In genomic region chr21:29018540-29018939, GRCh38 we compare ENCODE assay signal across 8 cellular contexts. TPM values are rescaled to one million over a fixed set of nuclear protein-coding genes. Genes with fewer than 3 reads are reported as not detected.
DNase-seq lines count a peak whose midpoint lies in the region; ATAC-seq, FAIRE-seq and TF ChIP-seq lines count a peak whose summit lies in the region.

No MANE protein-coding gene starts in this region.

- no peak overlapping the region for H3K23ac ChIP-seq in mesendoderm (ENCODE audit: low read length)

- H2BK5ac ChIP-seq in mesendoderm (ENCODE audit: low read length) = no peak overlapping the region

- no peak overlapping the region for H3K18ac ChIP-seq in mesendoderm (ENCODE audit: low read length)

- ATAC-seq in GM21360 (IDR thresholded peaks at IDR 0.05; ENCODE audit: unreplicated experiment) (peak; percentile 15), HG02973 (IDR thresholded peaks at IDR 0.05; ENCODE audit: unreplicated experiment) (no peak)

- no peak overlapping the region for H3K4ac ChIP-seq in mesendoderm (ENCODE audit: low read depth, low read length)

- no peak overlapping the region for H2BK15ac ChIP-seq in mesendoderm (replicated peaks; ENCODE audit: low read depth)

- H2BK120ac ChIP-seq in mesendoderm (ENCODE audit: low read depth, low read length) = no peak overlapping the region

- no peaks in the 10 kb centered on the region for H3K36me3 ChIP-seq in bronchial epithelial cell (ENCODE audit: control insufficient read depth, insufficient read depth, low read length)
- H3K36me3 ChIP-seq in mesendoderm (ENCODE audit: control insufficient read depth, insufficient read depth, low read length) = no peaks in the 10 kb centered on the region

- H3K4me3 ChIP-seq in LNCaP clone FGC (ENCODE audit: low read depth, low read length) = peak overlapping the region; percentile 74
- peak overlapping the region; percentile 71 for H3K4me3 ChIP-seq in bronchial epithelial cell (ENCODE audit: low read depth, low read length)
- H3K4me3 ChIP-seq in mesendoderm (ENCODE audit: low read length) = no peak overlapping the region

- H4K5ac ChIP-seq in mesendoderm (ENCODE audit: low read length) = no peak overlapping the region

- no peaks in the 10 kb centered on the region for H3K4me1 ChIP-seq in mesendoderm (ENCODE audit: control insufficient read depth, low read depth, low read length)

- H3K27me3 ChIP-seq in bronchial epithelial cell (ENCODE audit: control insufficient read depth, insufficient read depth, low read length) (no peaks in the 10 kb centered on the region), mesendoderm (ENCODE audit: insufficient read depth, low read length, poor library complexity) (no peaks in the 10 kb centered on the region)

- no peak for TF ChIP-seq CTCF in LNCaP clone FGC (IDR thresholded peaks at IDR 0.05; ENCODE audit: control insufficient read depth, extremely low read depth, insufficient read depth)
- no peak for TF ChIP-seq CTCF in bronchial epithelial cell (IDR thresholded peaks at IDR 0.05; ENCODE audit: insufficient read depth, low read length, severe bottlenecking)

- no peak overlapping the region for H3K27ac ChIP-seq in mesendoderm (ENCODE audit: low read depth, low read length)

- no peak for FAIRE-seq in bronchial epithelial cell (lab: Jason Lieb, UNC)

- H4K8ac ChIP-seq in mesendoderm (ENCODE audit: low read depth, low read length) = peak overlapping the region; percentile 81

- H2AK5ac ChIP-seq in mesendoderm (ENCODE audit: low read length) = no peak overlapping the region

- WGBS in mesendoderm (ENCODE audit: extremely low coverage, insufficient coverage, low lambda C conversion rate) = no CpG with 5 or more reads among the region's 12 CpGs

- DNase-seq in AG20443 (ENCODE audit: low spot score) = peak; percentile 11
- no peak for DNase-seq in LNCaP clone FGC (ENCODE audit: low read depth)
- DNase-seq in bronchial epithelial cell (ENCODE audit: low read depth) = no peak
- no peak for DNase-seq in mesendoderm
- DNase-seq in NCI-H1417 treated with DMSO at 0.1 percent for 48 hours (lab: John Stamatoyannopoulos, UW) = no peak
- DNase-seq in HK-2 (ENCODE audit: unreplicated experiment) = no peak

- no peak overlapping the region for H3K4me2 ChIP-seq in mesendoderm (ENCODE audit: low read length)

- H3K56ac ChIP-seq in mesendoderm (ENCODE audit: low read length) = no peak overlapping the region

- H3K79me1 ChIP-seq in mesendoderm (ENCODE audit: low read length) = no peaks in the 10 kb centered on the region

- H3K79me2 ChIP-seq in mesendoderm (ENCODE audit: control insufficient read depth, insufficient read depth, low read length) = no peaks in the 10 kb centered on the region

- H3K9ac ChIP-seq in mesendoderm (ENCODE audit: low read length) = peak overlapping the region; percentile 61

RNA-seq across cellular contexts. Expression of gene RWDD2B, which starts 0.6 kb away (rescaled TPM):
- total RNA-seq in bronchial epithelial cell = 5.0 and 7.6 TPM in 2 replicates
- polyA plus RNA-seq in mesendoderm (2013, experiment 1 of 2) = 3.0 TPM
- 2.8 TPM for polyA plus RNA-seq in mesendoderm (2013, experiment 2 of 2)

RNA-seq across cellular contexts. Expression of gene USP16, which starts 5.9 kb away (rescaled TPM):
- 32.1 and 36.4 TPM in 2 replicates for total RNA-seq in bronchial epithelial cell
- polyA plus RNA-seq in mesendoderm (2013, experiment 1 of 2) = 28.7 TPM
- 28.7 TPM for polyA plus RNA-seq in mesendoderm (2013, experiment 2 of 2)

RNA-seq across cellular contexts. Expression of gene LTN1, which starts 25.9 kb away (rescaled TPM):
- 22.4 and 25.0 TPM in 2 replicates for total RNA-seq in bronchial epithelial cell
- polyA plus RNA-seq in mesendoderm (2013, experiment 1 of 2) = 10.4 TPM
- polyA plus RNA-seq in mesendoderm (2013, experiment 2 of 2) = 10.3 TPM

RNA-seq across cellular contexts. Expression of gene CCT8, which starts 54.9 kb away (rescaled TPM):
- 117 and 222 TPM in 2 replicates for total RNA-seq in bronchial epithelial cell
- 356 TPM for polyA plus RNA-seq in mesendoderm (2013, experiment 1 of 2)
- 349 TPM for polyA plus RNA-seq in mesendoderm (2013, experiment 2 of 2)
